ENCODE assay signal across 11 cellular contexts in the genomic region with DNA sequence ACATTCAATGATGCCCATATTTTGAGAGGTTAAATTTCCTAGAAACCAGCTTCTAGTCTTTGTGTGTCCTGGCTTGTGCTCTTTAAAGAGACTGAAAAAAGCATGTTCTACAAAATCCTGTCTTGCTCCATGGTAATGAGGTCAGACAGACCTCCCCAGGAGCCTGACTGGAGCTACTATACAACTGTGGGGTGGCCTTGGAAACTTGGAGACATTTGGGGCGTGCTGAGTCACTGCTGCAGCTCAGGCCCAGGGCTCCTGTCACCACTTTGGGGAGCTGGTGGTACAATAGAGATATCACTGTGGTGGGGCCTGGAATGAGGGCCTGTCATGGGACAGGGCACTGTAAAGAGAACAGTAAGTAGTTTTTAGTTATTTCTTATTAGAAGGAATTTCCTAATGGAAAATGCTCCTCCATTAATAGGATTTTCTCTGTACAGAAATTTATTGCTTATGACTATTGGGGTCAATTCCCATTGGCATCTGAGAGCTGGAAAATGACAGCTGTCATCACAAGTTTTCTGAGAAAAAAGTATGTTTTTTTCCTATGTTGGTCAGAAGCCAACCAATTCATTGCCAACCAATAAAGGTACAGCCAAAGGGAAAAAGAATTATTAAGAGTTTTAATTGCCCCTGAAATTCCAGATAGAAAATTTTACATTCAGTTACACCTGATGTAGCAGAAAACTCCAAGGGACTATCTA.
A peak's percentile ranks its signal among the peaks of the same experiment; 100 is the strongest.
DNase-seq lines count a peak whose midpoint lies in the region; ATAC-seq and TF ChIP-seq lines count a peak whose summit lies in the region.
"Had no signal": no experiment of that assay in that cellular context is flagged by ENCODE, and none has a peak within 500 bp of the region (broad histone marks: within the 10 kb centered on the region; RNA-seq: fewer than 3 reads in every experiment).

No MANE protein-coding gene starts in this region.

- H3K9ac ChIP-seq in endodermal cell (ENCODE audit: extremely low read depth, low read length, poor library complexity, severe bottlenecking): no peak overlapping the region

- H3K36me3 Mint-ChIP-seq in endodermal cell (ENCODE audit: low read depth): no peaks in the 10 kb centered on the region

- no peak overlapping the region for H3K27ac ChIP-seq in endodermal cell (ENCODE audit: low read depth, low read length)
- H3K27ac ChIP-seq in mesodermal cell (ENCODE audit: low read depth, low read length, severe bottlenecking): peak overlapping the region; percentile 60

- no peaks in the 10 kb centered on the region for H3K9me3 Mint-ChIP-seq in endodermal cell

- TF ChIP-seq CTCF in endodermal cell (conservative IDR thresholded peaks at IDR 0.05): no peak

- H3K4me3 ChIP-seq in endodermal cell (ENCODE audit: low read length) (no peak overlapping the region), mesodermal cell (ENCODE audit: extremely low read depth, insufficient read depth, low read length, poor library complexity, severe bottlenecking) (no peak overlapping the region)
- H3K4me3 ChIP-seq: GM12878, lung had no signal

- peaks cover 20% of the 10 kb centered on the region for H3K4me1 ChIP-seq in endodermal cell (ENCODE audit: control insufficient read depth, insufficient read depth, low read length)
- H3K4me1 ChIP-seq in mesodermal cell (ENCODE audit: control insufficient read depth, insufficient read depth, low read length, poor library complexity, severe bottlenecking): peaks cover 21% of the 10 kb centered on the region

- H3K27me3 ChIP-seq in endodermal cell (ENCODE audit: control insufficient read depth, insufficient read depth, low read length, poor library complexity, severe bottlenecking): no peaks in the 10 kb centered on the region
- H3K27me3 ChIP-seq: dorsolateral prefrontal cortex had no signal

- H3K36me3 ChIP-seq in endodermal cell (ENCODE audit: control insufficient read depth, insufficient read depth, low read length) (no peaks in the 10 kb centered on the region), mesodermal cell (ENCODE audit: control insufficient read depth, insufficient read depth, low read length) (no peaks in the 10 kb centered on the region)

- H3K9me3 ChIP-seq in endodermal cell (ENCODE audit: control insufficient read depth, low read length) (no peaks in the 10 kb centered on the region), mesodermal cell (ENCODE audit: control insufficient read depth, low read length) (no peaks in the 10 kb centered on the region)

- ATAC-seq in esophagus mucosa (no peak), HG03159 (IDR thresholded peaks at IDR 0.05; ENCODE audit: unreplicated experiment) (no peak)

- no peak overlapping the region for H3K4me3 Mint-ChIP-seq in endodermal cell

- H3K27ac Mint-ChIP-seq in endodermal cell: peak overlapping the region; percentile 53

- WGBS in endodermal cell (ENCODE audit: insufficient coverage in 1 of 2, insufficient read length in 1 of 2), 2 experiments: 91% methylated on average over 1 of the region's 1 CpG; no CpG with 5 or more reads in 1 of the 2 experiments
- 80 to 100% methylated on average over 1 of the region's 1 CpG for WGBS in mesodermal cell (ENCODE audit: insufficient coverage in 2 of 2), 2 experiments

- H3K27me3 Mint-ChIP-seq in endodermal cell (ENCODE audit: insufficient read depth): no peaks in the 10 kb centered on the region

- DNase-seq in A172 (ENCODE audit: low spot score): peak; percentile 22
- DNase-seq in M059J (ENCODE audit: low read depth): peak; percentile 79
- no peak for DNase-seq in endodermal cell
- no peak for DNase-seq in effector CD8-positive, alpha-beta T cell (lab: John Stamatoyannopoulos, UW)
- DNase-seq in activated effector memory CD4-positive, alpha-beta T cell treated with Interleukin-2 at 50 U/mL for 16 hours: no peak

- peaks cover 25% of the 10 kb centered on the region for H3K4me1 Mint-ChIP-seq in endodermal cell

Comparison
In these comparisons a context has a peak if more than half of its experiments do, and no peak if none do; other contexts are left out.
1. DNase-seq: peak in A172 (single experiment) and M059J (single experiment); none in endodermal cell (single experiment), effector CD8-positive, alpha-beta T cell (single experiment) and activated effector memory CD4-positive, alpha-beta T cell treated with Interleukin-2 at 50 U/mL for 16 hours (single experiment).